Comparison of ENCODE assay signal across 20 cellular contexts in genomic region chr17:55383771-55384679, GRCh38.
"Had no signal": no experiment of that assay in that cellular context is flagged by ENCODE, and none has a peak within 500 bp of the region (broad histone marks: within the 10 kb centered on the region; RNA-seq: fewer than 3 reads in every experiment).

No MANE protein-coding gene starts in this region.

- H3K4me3 ChIP-seq: body of pancreas, dorsolateral prefrontal cortex, mucosa of descending colon, ovary, spleen, thyroid gland had no signal

- H3K36me3 ChIP-seq: ovary, spleen, thyroid gland had no signal

- H3K9me3 ChIP-seq: body of pancreas, mucosa of descending colon, ovary, spleen, thyroid gland had no signal

- DNase-seq: activated CD4-positive, alpha-beta T cell treated with anti-CD3 and anti-CD28 coated beads, Interleukin-2, amount 50 U/mL, for 4 hours; activated gamma-delta T cell; amniotic stem cell; body of pancreas; central memory CD4-positive, alpha-beta T cell; dorsolateral prefrontal cortex; endodermal cell; foreskin melanocyte; glutamatergic neuron; hypothalamus; mammary epithelial cell; mucosa of descending colon; naive B cell; ovary; spleen; stimulated activated naive B cell treated with anti-CD40 and anti-IgM and Interleukin-4, amounts not matched to agents 10 μg/mL and 1 μg/mL and 100 μg/mL, for 72 hours; SW 1271; T-helper 2 cell; thyroid gland had no signal

- H3K27me3 ChIP-seq: body of pancreas, dorsolateral prefrontal cortex, ovary, spleen, thyroid gland had no signal

- H3K4me1 ChIP-seq: body of pancreas, spleen had no signal

- H3K27ac ChIP-seq: body of pancreas, epithelial cell of prostate, ovary, spleen, thyroid gland had no signal
